In genomic region chr2:111331349-111331748, GRCh38 we compare ENCODE assay signal across 4 cellular contexts.
DNase-seq lines count a peak whose midpoint lies in the region; ATAC-seq, FAIRE-seq and TF ChIP-seq lines count a peak whose summit lies in the region.
"Not testable (repeated sequence)": the region's sequence is repeated elsewhere in the genome, so short reads cannot be mapped to it uniquely, and the experiment has no call there.

No MANE protein-coding gene starts in this region.

- H2AFZ ChIP-seq in PC-3 (ENCODE audit: low read length); endothelial cell of umbilical vein (ENCODE audit: low read depth, low read length): not testable (repeated sequence)

- dilution Hi-C loops in endothelial cell of umbilical vein (cut with MboI; ENCODE audit: extremely low pct_ligation_motif_present, low sequenced_read_pairs): not testable (repeated sequence)

- DNase-seq in PC-3; endothelial cell of umbilical vein (ENCODE audit: low read depth, low spot score); left colon; mucosa of descending colon: not testable (repeated sequence)

- not testable (repeated sequence) for H3K4me2 ChIP-seq in PC-3 (ENCODE audit: low read length); endothelial cell of umbilical vein (ENCODE audit: insufficient read depth, low read length)

- H3K4me3 ChIP-seq in PC-3 (ENCODE audit: low read length); endothelial cell of umbilical vein (replicated peaks in 1 of 3; ENCODE audit: insufficient read depth in 1 of 3, low read depth in 1 of 3, low read length in 3 of 3); mucosa of descending colon: not testable (repeated sequence)

- H3K36me3 ChIP-seq in PC-3 (ENCODE audit: low read depth, low read length); endothelial cell of umbilical vein (ENCODE audit: control insufficient read depth in 2 of 2, extremely low read depth in 1 of 2, insufficient read depth in 2 of 2, low read length in 2 of 2); mucosa of descending colon (ENCODE audit: low read depth): not testable (repeated sequence)

- FAIRE-seq in endothelial cell of umbilical vein (lab: Jason Lieb, UNC): peak; percentile 12

- TF ChIP-seq CTCF in PC-3 (conservative IDR thresholded peaks at IDR 0.05; ENCODE audit: low read depth, low read length); endothelial cell of umbilical vein (IDR thresholded peaks at IDR 0.05; ENCODE audit: extremely low read depth in 1 of 2, insufficient read depth in 1 of 2, low read depth in 1 of 2, low read length in 2 of 2); mucosa of descending colon (IDR thresholded peaks at IDR 0.05): not testable (repeated sequence)

- not testable (repeated sequence) for H3K79me2 ChIP-seq in PC-3 (ENCODE audit: low read length); endothelial cell of umbilical vein (ENCODE audit: control insufficient read depth, insufficient read depth, low read length)

- H3K9me1 ChIP-seq in endothelial cell of umbilical vein (replicated peaks; ENCODE audit: control insufficient read depth, extremely low read depth, insufficient read depth, low read length): not testable (repeated sequence)

- POLR2A ChIA-PET in PC-3 (lab: Charles Lee; ENCODE audit: unreplicated experiment); endothelial cell of umbilical vein (lab: Charles Lee): not testable (repeated sequence)

- CTCF ChIA-PET in PC-3 (lab: Charles Lee); endothelial cell of umbilical vein (lab: Charles Lee): not testable (repeated sequence)

- intact Hi-C loops in PC-3 (cut with micrococcal nuclease); endothelial cell of umbilical vein (cut with micrococcal nuclease); left colon (cut with DNase I, micrococcal nuclease); mucosa of descending colon (cut with DNase I, micrococcal nuclease): not testable (repeated sequence)

- not testable (repeated sequence) for H3F3A ChIP-seq in PC-3 (ENCODE audit: low read length, unreplicated experiment)

- TF ChIP-seq POLR2A in endothelial cell of umbilical vein (IDR thresholded peaks at IDR 0.05; ENCODE audit: low read depth, low read length): not testable (repeated sequence)

- not testable (repeated sequence) for H3K9ac ChIP-seq in PC-3 (ENCODE audit: low read length); endothelial cell of umbilical vein (replicated peaks; ENCODE audit: extremely low read depth, insufficient read depth, low read length)

- H3K9me2 ChIP-seq in PC-3 (replicated peaks; ENCODE audit: low read length): not testable (repeated sequence)

- not testable (repeated sequence) for H3K9me3 ChIP-seq in PC-3 (ENCODE audit: low read length); endothelial cell of umbilical vein (replicated peaks; ENCODE audit: control insufficient read depth, insufficient read depth, low read length); mucosa of descending colon

- not testable (repeated sequence) for H3K27me3 ChIP-seq in PC-3 (ENCODE audit: low read length); endothelial cell of umbilical vein (ENCODE audit: control insufficient read depth in 2 of 2, insufficient read depth in 2 of 2, low read length in 2 of 2)

- not testable (repeated sequence) for H3K27ac ChIP-seq in PC-3 (ENCODE audit: low read length); endothelial cell of umbilical vein (ENCODE audit: insufficient read depth, low read depth, low read length)

- H4K20me1 ChIP-seq in PC-3 (ENCODE audit: low read length); endothelial cell of umbilical vein (replicated peaks; ENCODE audit: control insufficient read depth, extremely low read depth, insufficient read depth, low read length): not testable (repeated sequence)

- not testable (repeated sequence) for H3K4me1 ChIP-seq in PC-3 (ENCODE audit: insufficient read depth, low read length); endothelial cell of umbilical vein (ENCODE audit: control insufficient read depth, extremely low read depth, insufficient read depth, low read length); mucosa of descending colon (ENCODE audit: low read depth)

- not testable (repeated sequence) for BruUV-seq in PC-3 (replicated peaks; lab: Mats Ljungman, UMichigan); endothelial cell of umbilical vein (replicated peaks; lab: Mats Ljungman, UMichigan)

- peak; percentile 74 for ATAC-seq in PC-3
- ATAC-seq in left colon: peak; percentile 67
- ATAC-seq in mucosa of descending colon: peak; percentile 72
